ENCODE assay signal across 8 cellular contexts in genomic region chr13:73722120-73722519, GRCh38.
A peak's percentile ranks its signal among the peaks of the same experiment; 100 is the strongest.
DNase-seq lines count a peak whose midpoint lies in the region; ATAC-seq and TF ChIP-seq lines count a peak whose summit lies in the region.

No MANE protein-coding gene starts in this region.

- H3K27ac ChIP-seq in DND-41 (ENCODE audit: low read length) (no peak overlapping the region), WERI-Rb-1 (no peak overlapping the region), mesendoderm (ENCODE audit: low read depth, low read length) (no peak overlapping the region), gastroesophageal sphincter (no peak overlapping the region)

- no peaks in the 10 kb centered on the region for H3K27me3 ChIP-seq in DND-41 (ENCODE audit: insufficient read depth, low read length, poor library complexity)
- no peaks in the 10 kb centered on the region for H3K27me3 ChIP-seq in WERI-Rb-1 (ENCODE audit: insufficient read depth, low read depth, severe bottlenecking)
- no peaks in the 10 kb centered on the region for H3K27me3 ChIP-seq in mesendoderm (ENCODE audit: insufficient read depth, low read length, poor library complexity)
- H3K27me3 ChIP-seq in gastroesophageal sphincter, result no peaks in the 10 kb centered on the region

- H3K23ac ChIP-seq in mesendoderm (ENCODE audit: low read length), result no peak overlapping the region

- no peaks in the 10 kb centered on the region for H4K20me1 ChIP-seq in DND-41 (ENCODE audit: insufficient read depth, low read length)

- no peak overlapping the region for H3K4me3 ChIP-seq in DND-41 (ENCODE audit: low read depth in 1 of 2, low read length in 2 of 2)
- H3K4me3 ChIP-seq in WERI-Rb-1 (ENCODE audit: low read depth, low read length), result no peak overlapping the region
- no peak overlapping the region for H3K4me3 ChIP-seq in mesendoderm (ENCODE audit: low read length)
- no peak overlapping the region for H3K4me3 ChIP-seq in gastroesophageal sphincter

- intact Hi-C loops in left ventricle myocardium superior (cut with micrococcal nuclease), result no loop called here

- no peak overlapping the region for H2BK15ac ChIP-seq in mesendoderm (replicated peaks; ENCODE audit: low read depth)

- H3K36me3 ChIP-seq in DND-41 (ENCODE audit: insufficient read depth, low read length) (peaks cover 19% of the 10 kb centered on the region), WERI-Rb-1 (no peaks in the 10 kb centered on the region), mesendoderm (ENCODE audit: control insufficient read depth, insufficient read depth, low read length) (no peaks in the 10 kb centered on the region), gastroesophageal sphincter (no peaks in the 10 kb centered on the region)

- H3K4me1 ChIP-seq in DND-41 (ENCODE audit: insufficient read depth, low read length) (peaks cover 25% of the 10 kb centered on the region), mesendoderm (ENCODE audit: control insufficient read depth, low read depth, low read length) (no peaks in the 10 kb centered on the region), gastroesophageal sphincter (no peaks in the 10 kb centered on the region)

- 0 out of 3 replicates have a peak, but pooled peaks have one; percentile 35 for ATAC-seq in DND-41 (ENCODE audit: insufficient read depth, low read depth)
- peak; percentile 93 for ATAC-seq in GM19035 (IDR thresholded peaks at IDR 0.05; ENCODE audit: unreplicated experiment)
- ATAC-seq in HG03280 (IDR thresholded peaks at IDR 0.05; ENCODE audit: unreplicated experiment), result peak; percentile 65
- no peak for ATAC-seq in left ventricle myocardium superior
- ATAC-seq in gastroesophageal sphincter, result no peak

- no peak overlapping the region for H3K56ac ChIP-seq in mesendoderm (ENCODE audit: low read length)

- H3K18ac ChIP-seq in mesendoderm (ENCODE audit: low read length), result no peak overlapping the region

- H3K9me3 ChIP-seq in DND-41 (ENCODE audit: insufficient read depth, low read length, severe bottlenecking), result no peaks in the 10 kb centered on the region
- H3K9me3 ChIP-seq in WERI-Rb-1 (ENCODE audit: severe bottlenecking), result no peaks in the 10 kb centered on the region
- H3K9me3 ChIP-seq in gastroesophageal sphincter, result no peaks in the 10 kb centered on the region

- H2AK5ac ChIP-seq in mesendoderm (ENCODE audit: low read length), result no peak overlapping the region

- H3K4ac ChIP-seq in mesendoderm (ENCODE audit: low read depth, low read length), result no peak overlapping the region

- no peak for TF ChIP-seq POLR2A in gastroesophageal sphincter (IDR thresholded peaks at IDR 0.05)

- H4K8ac ChIP-seq in mesendoderm (ENCODE audit: low read depth, low read length), result no peak overlapping the region

- H2AFZ ChIP-seq in DND-41 (ENCODE audit: low read depth, low read length), result no peak overlapping the region

- DNase-seq in DND-41, result no peak
- no peak for DNase-seq in WERI-Rb-1
- DNase-seq in mesendoderm, result peak; percentile 63
- DNase-seq in NCI-H1930 (lab: John Stamatoyannopoulos, UW), result no peak
- DNase-seq in left ventricle myocardium superior, result no peak

- no peak overlapping the region for H2BK120ac ChIP-seq in mesendoderm (ENCODE audit: low read depth, low read length)

- H4K5ac ChIP-seq in mesendoderm (ENCODE audit: low read length), result no peak overlapping the region

- no peak overlapping the region for H3K4me2 ChIP-seq in DND-41 (ENCODE audit: insufficient read depth, low read length)
- H3K4me2 ChIP-seq in mesendoderm (ENCODE audit: low read length), result no peak overlapping the region

- no peaks in the 10 kb centered on the region for H3K79me1 ChIP-seq in mesendoderm (ENCODE audit: low read length)

- H2BK5ac ChIP-seq in mesendoderm (ENCODE audit: low read length), result no peak overlapping the region

- no CpG with 5 or more reads among the region's 1 CpG for WGBS in mesendoderm (ENCODE audit: extremely low coverage, insufficient coverage, low lambda C conversion rate)
- WGBS in gastroesophageal sphincter (ENCODE audit: low coverage in 1 of 2), 2 donors, result 33 to 50% methylated on average over 1 of the region's 1 CpG

- H3K9ac ChIP-seq in DND-41 (ENCODE audit: low read depth, low read length) (no peak overlapping the region), mesendoderm (ENCODE audit: low read length) (no peak overlapping the region)

- TF ChIP-seq CTCF in DND-41 (IDR thresholded peaks at IDR 0.05; ENCODE audit: borderline replicate concordance, extremely low read depth, low read length, poor library complexity, severe bottlenecking), result peak; percentile 31
- TF ChIP-seq CTCF in WERI-Rb-1 (IDR thresholded peaks at IDR 0.05; ENCODE audit: low read depth, low read length), result peak; percentile 25; the same call in 1 of the 2 replicates
- TF ChIP-seq CTCF in gastroesophageal sphincter (IDR thresholded peaks at IDR 0.05), result peak in 1 of 4 experiments; percentile 20

- H3K79me2 ChIP-seq in DND-41 (ENCODE audit: insufficient read depth, low read length) (no peaks in the 10 kb centered on the region), mesendoderm (ENCODE audit: control insufficient read depth, insufficient read depth, low read length) (no peaks in the 10 kb centered on the region)

- no peak for TF ChIP-seq EP300 in gastroesophageal sphincter (IDR thresholded peaks at IDR 0.05)

Comparison
In these comparisons a context has a peak if more than half of its experiments do, and no peak if none do; other contexts are left out.
1. ATAC-seq: peak in DND-41 (single experiment), GM19035 (single experiment) and HG03280 (single experiment); none in left ventricle myocardium superior (single experiment) and gastroesophageal sphincter (single experiment).